ENCODE assay signal across 16 cellular contexts in the genomic region with DNA sequence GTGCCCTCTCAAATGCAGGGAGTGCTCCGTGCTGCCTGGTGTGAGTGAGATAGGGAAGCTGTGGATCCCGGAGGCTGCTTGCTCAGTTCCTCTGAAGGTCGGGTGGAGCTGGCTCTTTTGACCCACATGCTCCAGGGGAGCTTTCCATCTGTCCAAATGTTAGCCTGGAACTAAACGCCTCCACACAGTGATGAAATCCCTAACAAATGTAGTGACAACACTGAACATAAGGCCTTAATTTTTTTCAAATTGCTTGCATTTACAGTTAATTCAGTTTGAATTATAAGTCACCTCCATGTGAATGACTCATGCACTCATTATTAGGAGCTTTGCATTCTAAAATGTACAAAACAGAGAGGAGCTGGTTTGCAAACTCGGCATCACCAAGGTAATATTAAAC. TPM values are rescaled to one million over a fixed set of nuclear protein-coding genes. Genes with fewer than 3 reads are reported as not detected.
A peak's percentile ranks its signal among the peaks of the same experiment; 100 is the strongest.
DNase-seq lines count a peak whose midpoint lies in the region; ATAC-seq and TF ChIP-seq lines count a peak whose summit lies in the region.
"Had no signal": no experiment of that assay in that cellular context is flagged by ENCODE, and none has a peak within 500 bp of the region (broad histone marks: within the 10 kb centered on the region; RNA-seq: fewer than 3 reads in every experiment).

No MANE protein-coding gene starts in this region.

- no peaks in the 10 kb centered on the region for H3K36me3 Mint-ChIP-seq in HFFc6 (ENCODE audit: low read depth)
- H3K36me3 Mint-ChIP-seq: natural killer cell treated with Interleukin-12 subunit alpha and Interleukin-12 subunit beta and Interleukin-15 and Interleukin-18, amount 100 ng/mL, for 72 hours had no signal

- DNase-seq in AG08395 (ENCODE audit: low spot score) (peak; percentile 57), HFFc6 (peak; percentile 22), ascending aorta (ENCODE audit: low spot score in 2 of 2) (no peak), lower lobe of right lung (no peak), NCI-H187 treated with DMSO at 0.1 percent for 48 hours (lab: John Stamatoyannopoulos, UW) (no peak), KG1 (lab: John Stamatoyannopoulos, UW) (no peak), NCI-H1048 (lab: John Stamatoyannopoulos, UW) (no peak)
- DNase-seq: activated CD8-positive, alpha-beta T cell treated with anti-CD3 and anti-CD28 coated beads for 36 hours; amygdala; colonic mucosa; stimulated activated CD4-positive, alpha-beta T cell treated with anti-CD3 and anti-CD28 coated beads, Interleukin-2, amount 100 ng/mL, for 24 hours; testis had no signal

- peak overlapping the region; percentile 32; the same call in 1 of the 2 replicates for H3K27ac Mint-ChIP-seq in HFFc6
- H3K27ac Mint-ChIP-seq: activated CD8-positive, alpha-beta T cell treated with anti-CD3 and anti-CD28 coated beads for 36 hours; natural killer cell treated with Interleukin-12 subunit alpha and Interleukin-12 subunit beta and Interleukin-15 and Interleukin-18, amount 100 ng/mL, for 72 hours had no signal

- H3K9me3 ChIP-seq in ascending aorta (no peaks in the 10 kb centered on the region), lower lobe of right lung (no peaks in the 10 kb centered on the region)
- H3K9me3 ChIP-seq: colonic mucosa, testis had no signal

- H3K9me3 Mint-ChIP-seq in HFFc6: no peaks in the 10 kb centered on the region
- H3K9me3 Mint-ChIP-seq: activated CD8-positive, alpha-beta T cell treated with anti-CD3 and anti-CD28 coated beads for 36 hours; natural killer cell treated with Interleukin-12 subunit alpha and Interleukin-12 subunit beta and Interleukin-15 and Interleukin-18, amount 100 ng/mL, for 72 hours had no signal

- peaks cover 54% of the 10 kb centered on the region for H3K4me1 Mint-ChIP-seq in HFFc6 (ENCODE audit: low read depth)

- no peaks in the 10 kb centered on the region for H3K27me3 ChIP-seq in ascending aorta
- no peaks in the 10 kb centered on the region for H3K27me3 ChIP-seq in lower lobe of right lung (ENCODE audit: low read depth)
- H3K27me3 ChIP-seq: colonic mucosa, testis had no signal

- H3K4me3 ChIP-seq in ascending aorta (no peak overlapping the region), lower lobe of right lung (no peak overlapping the region)
- H3K4me3 ChIP-seq: colonic mucosa, SK-N-MC, testis had no signal

- intact Hi-C loops in ascending aorta (cut with DNase I): loop anchor here (5.0 kb wide), 1 partner anchor 36 kb away; no protein-coding TSS in a partner anchor
- intact Hi-C loops in lower lobe of right lung (cut with DNase I): no loop called here

- H3K4me3 Mint-ChIP-seq in HFFc6: peak overlapping the region; percentile 31
- H3K4me3 Mint-ChIP-seq: activated CD8-positive, alpha-beta T cell treated with anti-CD3 and anti-CD28 coated beads for 36 hours; natural killer cell treated with Interleukin-12 subunit alpha and Interleukin-12 subunit beta and Interleukin-15 and Interleukin-18, amount 100 ng/mL, for 72 hours had no signal

- H3K4me1 ChIP-seq in ascending aorta (peaks cover 3 to 61% of the 10 kb centered on the region in 2 donors), lower lobe of right lung (no peaks in the 10 kb centered on the region)
- H3K4me1 ChIP-seq: colonic mucosa, testis had no signal

- H3K36me3 ChIP-seq in ascending aorta (peaks cover 0 to 2% of the 10 kb centered on the region in 2 donors), lower lobe of right lung (no peaks in the 10 kb centered on the region)
- H3K36me3 ChIP-seq: colonic mucosa had no signal

- H3K27ac ChIP-seq in ascending aorta (peak overlapping the region; percentile 84 to 90), lower lobe of right lung (no peak overlapping the region)
- H3K27ac ChIP-seq: colonic mucosa, SK-N-MC, testis had no signal

- TF ChIP-seq CTCF in HFFc6 (IDR thresholded peaks at IDR 0.05) (no peak), ascending aorta (IDR thresholded peaks at IDR 0.05) (no peak), lower lobe of right lung (IDR thresholded peaks at IDR 0.05) (no peak)

- peaks cover 5% of the 10 kb centered on the region; the same call in 1 of the 2 replicates for H3K27me3 Mint-ChIP-seq in HFFc6 (ENCODE audit: insufficient read depth)

- peak; percentile 38 to 70 for ATAC-seq in lower lobe of right lung
- no peak for ATAC-seq in GM21825 (IDR thresholded peaks at IDR 0.05; ENCODE audit: unreplicated experiment)
- ATAC-seq: activated CD8-positive, alpha-beta T cell treated with anti-CD3 and anti-CD28 coated beads for 36 hours; natural killer cell treated with Interleukin-12 subunit alpha and Interleukin-12 subunit beta and Interleukin-15 and Interleukin-18, amount 100 ng/mL, for 72 hours had no signal

RNA-seq across cellular contexts. Expression of gene PRDM6, which starts 27.0 kb away (rescaled TPM):
- total RNA-seq in HFFc6 (2021; fragmentation: NEBNext Ultra II Directional; extraction: Animal tissue kit (Norgen Biotek cat#: 25700)): under 1 TPM; 0.10 to 0.85 (median 0.28) TPM
- total RNA-seq in ascending aorta (8.4 TPM), lower lobe of right lung (6.7 TPM)
- total RNA-seq: activated CD8-positive, alpha-beta T cell treated with anti-CD3 and anti-CD28 coated beads for 36 hours; epithelial cell of proximal tubule; natural killer cell treated with Interleukin-12 subunit alpha and Interleukin-12 subunit beta and Interleukin-15 and Interleukin-18, amount 100 ng/mL, for 72 hours had no signal

Comparison
In these comparisons a context has a peak if more than half of its experiments do, and no peak if none do; other contexts are left out.
1. DNase-seq: peak in AG08395 (single experiment) and HFFc6 (single experiment); none in ascending aorta (0 of 2), lower lobe of right lung (single experiment), NCI-H187 treated with DMSO at 0.1 percent for 48 hours (single experiment), KG1 (single experiment) and NCI-H1048 (single experiment).